ENCODE assay signal across 12 cellular contexts in the genomic region with DNA sequence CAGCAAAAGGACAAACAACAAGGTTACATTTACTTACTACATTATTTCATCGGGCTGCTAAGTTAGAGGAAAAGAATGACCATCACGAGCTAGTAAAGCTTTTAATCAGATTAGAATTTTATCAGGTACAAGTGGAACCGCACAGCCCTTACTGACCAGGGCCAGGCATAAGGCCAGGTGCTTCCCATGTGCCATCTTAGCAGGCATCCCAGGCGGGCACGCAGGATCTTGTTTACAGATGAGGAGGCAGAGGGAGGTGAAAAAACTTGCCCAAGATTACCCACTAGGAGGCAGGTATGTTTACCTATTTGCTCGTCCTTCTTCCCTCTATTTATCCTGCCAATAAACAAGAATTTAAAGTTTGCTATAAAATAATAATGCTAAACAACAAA. TPM values are rescaled to one million over a fixed set of nuclear protein-coding genes. Genes with fewer than 3 reads are reported as not detected.
DNase-seq lines count a peak whose midpoint lies in the region; ATAC-seq, FAIRE-seq and TF ChIP-seq lines count a peak whose summit lies in the region.
"Had no signal": no experiment of that assay in that cellular context is flagged by ENCODE, and none has a peak within 500 bp of the region (broad histone marks: within the 10 kb centered on the region; RNA-seq: fewer than 3 reads in every experiment).

No MANE protein-coding gene starts in this region.

- no peak for ATAC-seq in stimulated activated effector memory CD8-positive, alpha-beta T cell treated with anti-CD3 and anti-CD28 coated beads, Interleukin-12 subunit alpha, Interleukin-12 subunit beta, amount 100 ng/mL, for 72 hours
- ATAC-seq in HG03039 (IDR thresholded peaks at IDR 0.05; ENCODE audit: unreplicated experiment): no peak

- H2AFZ ChIP-seq in H1 (ENCODE audit: low read length): no peak overlapping the region
- H2AFZ ChIP-seq: neural progenitor cell had no signal

- H3K23ac ChIP-seq in H1 (ENCODE audit: insufficient read length): no peak overlapping the region

- H4K5ac ChIP-seq in H1 (ENCODE audit: insufficient read length, low read depth, low read length): no peak overlapping the region

- H3K36me3 ChIP-seq in H1 (ENCODE audit: control insufficient read depth in 2 of 4, insufficient read depth in 4 of 4, low read length in 3 of 4): peaks cover 7 to 61% (median 15%) of the 10 kb centered on the region in 4 experiments
- H3K36me3 ChIP-seq: neural progenitor cell had no signal

- no peak overlapping the region for H3K4me3 ChIP-seq in H1 (ENCODE audit: extremely low read depth in 1 of 4, insufficient read depth in 2 of 4, low read depth in 3 of 4, low read length in 4 of 4)
- H3K4me3 ChIP-seq: neural progenitor cell had no signal

- no peak overlapping the region for H3K18ac ChIP-seq in H1 (ENCODE audit: extremely low read depth, low read length)

- H2BK12ac ChIP-seq in H1 (ENCODE audit: low read depth, low read length): no peak overlapping the region

- no peak overlapping the region for H3K4me3 Mint-ChIP-seq in activated T-cell treated with anti-CD3 and anti-CD28 coated beads, Interleukin-2, amount 50 U/mL, for 24 hours
- H3K4me3 Mint-ChIP-seq in stimulated activated effector memory CD8-positive, alpha-beta T cell treated with anti-CD3 and anti-CD28 coated beads, Interleukin-12 subunit alpha, Interleukin-12 subunit beta, amount 100 ng/mL, for 72 hours: peak overlapping the region; percentile 39
- H3K4me3 Mint-ChIP-seq: neural progenitor cell had no signal

- no peaks in the 10 kb centered on the region for H3K9me3 Mint-ChIP-seq in activated T-cell treated with anti-CD3 and anti-CD28 coated beads, Interleukin-2, amount 50 U/mL, for 24 hours
- no peaks in the 10 kb centered on the region for H3K9me3 Mint-ChIP-seq in stimulated activated effector memory CD8-positive, alpha-beta T cell treated with anti-CD3 and anti-CD28 coated beads, Interleukin-12 subunit alpha, Interleukin-12 subunit beta, amount 100 ng/mL, for 72 hours

- FAIRE-seq in H1 (lab: Jason Lieb, UNC): no peak

- no peaks in the 10 kb centered on the region for H3K9me3 ChIP-seq in H1 (ENCODE audit: insufficient read depth in 2 of 2, low read depth in 1 of 2, low read length in 1 of 2)

- H4K91ac ChIP-seq in H1 (replicated peaks; ENCODE audit: insufficient read length, low read length): no peak overlapping the region

- H3K4me1 ChIP-seq in H1 (replicated peaks in 1 of 4; ENCODE audit: control insufficient read depth in 3 of 4, insufficient read depth in 4 of 4, low read length in 3 of 4): peaks cover 13 to 41% (median 38%) of the 10 kb centered on the region in 4 experiments

- peak overlapping the region in 1 of 2 experiments; percentile 1; a peak in 1 of 4 replicates for H3K4me2 ChIP-seq in H1 (ENCODE audit: insufficient read depth in 1 of 2, low read depth in 2 of 2, low read length in 2 of 2)
- H3K4me2 ChIP-seq: neural progenitor cell had no signal

- H3K36me3 Mint-ChIP-seq in activated T-cell treated with anti-CD3 and anti-CD28 coated beads, Interleukin-2, amount 50 U/mL, for 24 hours (ENCODE audit: low read depth): peaks cover 97% of the 10 kb centered on the region
- H3K36me3 Mint-ChIP-seq in stimulated activated effector memory CD8-positive, alpha-beta T cell treated with anti-CD3 and anti-CD28 coated beads, Interleukin-12 subunit alpha, Interleukin-12 subunit beta, amount 100 ng/mL, for 72 hours: peaks cover 88% of the 10 kb centered on the region

- H2AK5ac ChIP-seq in H1 (ENCODE audit: low read depth, low read length): no peak overlapping the region

- no peak for TF ChIP-seq POLR2A in H1 (IDR thresholded peaks at IDR 0.05; ENCODE audit: control extremely low read depth in 1 of 2, low read depth in 2 of 2, low read length in 2 of 2)

- H3K4me1 Mint-ChIP-seq in activated T-cell treated with anti-CD3 and anti-CD28 coated beads, Interleukin-2, amount 50 U/mL, for 24 hours (ENCODE audit: low read depth): peaks cover 96% of the 10 kb centered on the region
- peaks cover 92% of the 10 kb centered on the region for H3K4me1 Mint-ChIP-seq in stimulated activated effector memory CD8-positive, alpha-beta T cell treated with anti-CD3 and anti-CD28 coated beads, Interleukin-12 subunit alpha, Interleukin-12 subunit beta, amount 100 ng/mL, for 72 hours

- H2BK120ac ChIP-seq in H1 (replicated peaks; ENCODE audit: low read depth, low read length): no peak overlapping the region

- H3K27me3 ChIP-seq in H1 (replicated peaks in 1 of 4; ENCODE audit: control insufficient read depth in 3 of 4, extremely low read depth in 1 of 4, insufficient read depth in 3 of 4, low read length in 3 of 4): no peaks in the 10 kb centered on the region
- H3K27me3 ChIP-seq: neural progenitor cell had no signal

- H3K9ac ChIP-seq in H1 (replicated peaks in 1 of 4; ENCODE audit: extremely low read depth in 1 of 4, low read depth in 3 of 4, low read length in 3 of 4): no peak overlapping the region
- H3K9ac ChIP-seq: neural progenitor cell had no signal

- no peaks in the 10 kb centered on the region for H3K27me3 Mint-ChIP-seq in activated T-cell treated with anti-CD3 and anti-CD28 coated beads, Interleukin-2, amount 50 U/mL, for 24 hours

- TF ChIP-seq EP300 in H1 (IDR thresholded peaks at IDR 0.05; ENCODE audit: borderline replicate concordance in 1 of 2, low read depth in 2 of 2, low read length in 2 of 2): no peak

- peaks cover 4% of the 10 kb centered on the region; the same call in 1 of the 2 replicates for H3K79me1 ChIP-seq in H1 (ENCODE audit: low read depth, low read length)

- no peak overlapping the region; the same call in 1 of the 2 replicates for H2BK5ac ChIP-seq in H1 (ENCODE audit: low read depth, low read length)

- TF ChIP-seq CTCF in LNCAP (IDR thresholded peaks at IDR 0.05) (peak; percentile 16; the same call in 1 of the 2 replicates), H1 (IDR thresholded peaks at IDR 0.05; ENCODE audit: control extremely low read depth in 1 of 3, insufficient read depth in 1 of 3, low read depth in 1 of 3, low read length in 3 of 3) (no peak)

- 86% methylated on average over 6 of the region's 6 CpGs; no CpG with 5 or more reads in 1 of the 2 experiments for WGBS in H1 (ENCODE audit: extremely low coverage in 1 of 2, insufficient coverage in 1 of 2, insufficient read length in 1 of 2, insufficient replicate concordance in 2 of 2, low coverage in 1 of 2, low lambda C conversion rate in 2 of 2, missing lambda C conversion rate in 1 of 2), 2 experiments

- H3K27ac ChIP-seq in H1 (ENCODE audit: low read depth, low read length): no peak overlapping the region
- H3K27ac ChIP-seq: neural progenitor cell had no signal

- no peak overlapping the region for H3K4ac ChIP-seq in H1 (replicated peaks; ENCODE audit: insufficient read length, low read depth, low read length)

- peak overlapping the region; percentile 69 for H3K27ac Mint-ChIP-seq in activated T-cell treated with anti-CD3 and anti-CD28 coated beads, Interleukin-2, amount 50 U/mL, for 24 hours
- H3K27ac Mint-ChIP-seq in stimulated activated effector memory CD8-positive, alpha-beta T cell treated with anti-CD3 and anti-CD28 coated beads, Interleukin-12 subunit alpha, Interleukin-12 subunit beta, amount 100 ng/mL, for 72 hours: peak overlapping the region; percentile 69
- H3K27ac Mint-ChIP-seq: neural progenitor cell had no signal

- H2BK15ac ChIP-seq in H1 (ENCODE audit: low read length): no peak overlapping the region

- CTCF ChIA-PET in H1 (lab: Charles Lee; ENCODE audit: partially characterized antibody): interaction anchor here (0.6 to 3.9 kb wide), 11 partner anchors 9 to 164 kb away, joined by 3 to 20 read pairs (median 7); no protein-coding TSS in a partner anchor

- H3K56ac ChIP-seq in H1 (replicated peaks; ENCODE audit: insufficient read length, low read depth, low read length): no peak overlapping the region

- TF ChIP-seq RAD21 in H1 (IDR thresholded peaks at IDR 0.05 in 1 of 2, conservative IDR thresholded peaks at IDR 0.05 in 1 of 2; ENCODE audit: low read depth in 2 of 2, low read length in 2 of 2): peak; percentile 22 to 32; a peak in 1 of 4 replicates

- H4K8ac ChIP-seq in H1 (ENCODE audit: extremely low read depth, insufficient read depth, low read length): no peak overlapping the region

- POLR2A ChIA-PET in H1 (lab: Charles Lee; ENCODE audit: partially characterized antibody): interaction anchor here (0.6 to 4.4 kb wide), 16 partner anchors 8 to 320 kb away, joined by 3 to 31 read pairs (median 4); a partner anchor contains a TSS

- DNase-seq in activated T-cell treated with anti-CD3 and anti-CD28 coated beads, Interleukin-2, amount 50 U/mL, for 24 hours: no peak
- DNase-seq in activated T-cell treated with anti-CD3 and anti-CD28 coated beads for 4 hours: no peak
- DNase-seq in H1 (ENCODE audit: low read depth in 1 of 2, low spot score in 2 of 2): no peak
- DNase-seq in stimulated activated effector memory CD8-positive, alpha-beta T cell treated with anti-CD3 and anti-CD28 coated beads, Interleukin-12 subunit alpha, Interleukin-12 subunit beta, amount 100 ng/mL, for 72 hours (ENCODE audit: low spot score in 2 of 2): no peak
- no peak for DNase-seq in SKM-1 (lab: John Stamatoyannopoulos, UW; ENCODE audit: unreplicated experiment)
- no peak for DNase-seq in SW480 (ENCODE audit: low spot score)
- DNase-seq: activated CD4-positive, alpha-beta T cell treated with anti-CD3 and anti-CD28 coated beads, Interleukin-2, amount 50 U/mL, for 4 hours; MM.1S; NCI-H524 treated with DMSO at 0.1 percent for 48 hours had no signal

- H3K79me2 ChIP-seq in H1 (ENCODE audit: control insufficient read depth in 1 of 2, insufficient read depth in 2 of 2, low read length in 2 of 2): peaks cover 70 to 98% of the 10 kb centered on the region in 2 experiments

- no peak overlapping the region for H2BK20ac ChIP-seq in H1 (ENCODE audit: low read length)

- H3K14ac ChIP-seq in H1 (ENCODE audit: insufficient read length): no peak overlapping the region

- peaks cover 36 to 48% of the 10 kb centered on the region in 2 experiments for H4K20me1 ChIP-seq in H1 (replicated peaks in 1 of 2; ENCODE audit: control insufficient read depth in 1 of 2, insufficient read depth in 2 of 2, low read length in 2 of 2)

- no peaks in the 10 kb centered on the region for H3K23me2 ChIP-seq in H1 (ENCODE audit: low read depth, low read length)

TF ChIP-seq in H1, 55 proteins besides CTCF, POLR2A, EP300 and RAD21 (continues in another document):
- TF ChIP-seq RNF2 (IDR thresholded peaks at IDR 0.05; ENCODE audit: borderline replicate concordance, low read depth, low read length, missing control alignments, poor library complexity, severe bottlenecking): no peak
- TF ChIP-seq POU5F1 (IDR thresholded peaks at IDR 0.05; ENCODE audit: low read depth, low read length): no peak
- TF ChIP-seq CBX5 (IDR thresholded peaks at IDR 0.05; ENCODE audit: low read depth, low read length): no peak

RNA-seq across cellular contexts. Expression of a gene that starts 10.7 kb away (rescaled TPM):
- total RNA-seq in H1 (2021; fragmentation: NEBNext Ultra II Directional; extraction: Animal tissue kit (Norgen Biotek cat#: 25700)): 286 and 287 TPM in 2 replicates
- 122 and 138 TPM in 2 replicates for polyA plus RNA-seq in H1 (2011; rRNA removed)
- polyA plus RNA-seq in H1 (2011; cell fraction: cytosol; rRNA removed): 180 TPM
- polyA plus RNA-seq in H1 (2011; cell fraction: nucleus; rRNA removed): 214 TPM
- 182 to 212 TPM (median 197 TPM) in 4 replicates for polyA plus RNA-seq in H1 (2012, experiment 1 of 2)
- polyA plus RNA-seq in H1 (2012, experiment 2 of 2): 94.1 TPM
- polyA plus RNA-seq in H1 (2013, experiment 1 of 2): 180 TPM
- polyA plus RNA-seq in H1 (2013, experiment 2 of 2): 182 TPM
- 153 and 157 TPM in 2 replicates for polyA minus RNA-seq in H1 (2011; rRNA and poly(A)+ RNA removed)
- 91.7 TPM for polyA minus RNA-seq in H1 (2011; cell fraction: cytosol; rRNA and poly(A)+ RNA removed)
- polyA minus RNA-seq in H1 (2011; cell fraction: nucleus; rRNA and poly(A)+ RNA removed): 77.4 TPM
